ENCODE assay signal across 1 cellular context in genomic region chr6:157535354-157536217, GRCh38.
TF ChIP-seq lines count a peak whose summit lies in the region.

No MANE protein-coding gene starts in this region.

TF ChIP-seq in K562, 482 proteins besides CTCF, POLR2A, EP300 and RAD21 (continued from another document):
- TF ChIP-seq CREB5 (CRISPR knock-in tag; IDR thresholded peaks at IDR 0.05), result no peak
- no peak for TF ChIP-seq MGA (IDR thresholded peaks at IDR 0.05)
- peak; percentile 71; the same call in 1 of the 2 replicates for TF ChIP-seq ZBTB40 (IDR thresholded peaks at IDR 0.05)
- TF ChIP-seq ZBTB40 (CRISPR knock-in tag; IDR thresholded peaks at IDR 0.05), result no peak
- 0 out of 2 replicates have a peak, but pooled peaks have one; percentile 24 for TF ChIP-seq MAFK (IDR thresholded peaks at IDR 0.05; ENCODE audit: low read length)
- TF ChIP-seq RBM34 (IDR thresholded peaks at IDR 0.05; ENCODE audit: borderline replicate concordance, insufficient read depth, low read length), result no peak
- peak; percentile 97 for TF ChIP-seq SPI1 (IDR thresholded peaks at IDR 0.05; ENCODE audit: borderline replicate concordance, low read depth, low read length)
- no peak for TF ChIP-seq CREB3 (tag; conservative IDR thresholded peaks at IDR 0.05; ENCODE audit: low read depth)
- TF ChIP-seq SMAD1 (IDR thresholded peaks at IDR 0.05; ENCODE audit: low read depth, low read length, partially characterized antibody), result no peak
